Comparison of ENCODE assay signal across 8 cellular contexts in genomic region chrX:15204130-15204751, GRCh38.
DNase-seq lines count a peak whose midpoint lies in the region; ATAC-seq, FAIRE-seq and TF ChIP-seq lines count a peak whose summit lies in the region.
"Had no signal": no experiment of that assay in that cellular context is flagged by ENCODE, and none has a peak within 500 bp of the region (broad histone marks: within the 10 kb centered on the region; RNA-seq: fewer than 3 reads in every experiment).

No MANE protein-coding gene starts in this region.

- TF ChIP-seq CTCF in coronary artery (IDR thresholded peaks at IDR 0.05) = no peak

- peak; percentile 85 for ATAC-seq in GM18868 (IDR thresholded peaks at IDR 0.05; ENCODE audit: unreplicated experiment)
- ATAC-seq in GM21717 (IDR thresholded peaks at IDR 0.05; ENCODE audit: unreplicated experiment) = peak; percentile 88
- ATAC-seq in HG03469 (IDR thresholded peaks at IDR 0.05; ENCODE audit: unreplicated experiment) = peak; percentile 68
- ATAC-seq in effector memory CD8-positive, alpha-beta T cell (replicated peaks) = no peak

- no peak for FAIRE-seq in RCC 7860 (lab: Jason Lieb, UNC)

- no peaks in the 10 kb centered on the region for H3K27me3 Mint-ChIP-seq in effector memory CD8-positive, alpha-beta T cell

- peaks cover 20 to 35% of the 10 kb centered on the region in 2 donors for H3K4me1 Mint-ChIP-seq in effector memory CD8-positive, alpha-beta T cell (ENCODE audit: low read depth in 2 of 2)

- no peak overlapping the region for H3K4me3 ChIP-seq in coronary artery

- H3K36me3 Mint-ChIP-seq in effector memory CD8-positive, alpha-beta T cell (ENCODE audit: insufficient read depth) = peaks cover 3% of the 10 kb centered on the region

- H3K9me3 Mint-ChIP-seq in effector memory CD8-positive, alpha-beta T cell = no peaks in the 10 kb centered on the region

- DNase-seq in effector memory CD8-positive, alpha-beta T cell = no peak
- no peak for DNase-seq in RCC 7860 (ENCODE audit: low spot score)
- DNase-seq in coronary artery (ENCODE audit: low spot score) = no peak
- no peak for DNase-seq in NCI-H524 (lab: John Stamatoyannopoulos, UW)
- DNase-seq: stimulated activated naive CD4-positive, alpha-beta T cell had no signal

- peak overlapping the region; percentile 66 to 78 for H3K27ac Mint-ChIP-seq in effector memory CD8-positive, alpha-beta T cell

- peak overlapping the region; percentile 31 to 40 for H3K4me3 Mint-ChIP-seq in effector memory CD8-positive, alpha-beta T cell

- H3K27ac ChIP-seq in coronary artery = no peak overlapping the region
